In the genomic region with DNA sequence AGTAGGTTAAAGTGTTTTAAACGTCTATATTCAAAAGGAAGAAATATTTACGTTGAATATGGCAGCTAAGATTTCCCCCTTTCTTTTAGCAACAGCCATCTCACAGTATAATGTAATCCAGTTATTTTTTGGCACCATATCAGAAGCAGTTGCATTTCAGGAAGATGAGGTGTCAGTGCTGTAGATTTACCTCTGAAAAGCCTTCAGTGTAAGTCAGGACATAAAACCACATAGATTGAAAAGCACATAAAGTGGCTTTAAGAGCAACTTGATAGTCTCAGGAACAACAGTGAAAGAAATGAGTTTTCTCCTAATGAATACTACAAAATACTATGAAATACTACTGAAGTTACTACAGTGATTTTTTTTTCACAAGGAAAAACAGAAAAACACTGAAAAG, we compare ENCODE assay signal across 1 cellular context.
TF ChIP-seq lines count a peak whose summit lies in the region.

No MANE protein-coding gene starts in this region.

TF ChIP-seq in A549, 52 proteins besides CTCF, POLR2A, EP300 and RAD21 (continued from another document):
- TF ChIP-seq, protein P1, sequence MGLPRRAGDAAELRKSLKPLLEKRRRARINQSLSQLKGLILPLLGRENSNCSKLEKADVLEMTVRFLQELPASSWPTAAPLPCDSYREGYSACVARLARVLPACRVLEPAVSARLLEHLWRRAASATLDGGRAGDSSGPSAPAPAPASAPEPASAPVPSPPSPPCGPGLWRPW (IDR thresholded peaks at IDR 0.05): no peak
- TF ChIP-seq ZC3H11A (IDR thresholded peaks at IDR 0.05) (no peak), HOXB13 (CRISPR knock-in tag; IDR thresholded peaks at IDR 0.05; ENCODE audit: low read depth) (no peak), BHLHE40 (IDR thresholded peaks at IDR 0.05; ENCODE audit: low read depth, low read length) (no peak), CBX2 (IDR thresholded peaks at IDR 0.05; ENCODE audit: borderline replicate concordance, low read depth) (no peak), ZNF302 (CRISPR knock-in tag; IDR thresholded peaks at IDR 0.05) (no peak), RFX5 (IDR thresholded peaks at IDR 0.05) (no peak), CEBPB (IDR thresholded peaks at IDR 0.05) (no peak), MAZ (IDR thresholded peaks at IDR 0.05; ENCODE audit: borderline replicate concordance, low read depth, low read length) (no peak), MYC (IDR thresholded peaks at IDR 0.05; ENCODE audit: borderline replicate concordance, low read length) (no peak), TP53 (CRISPR knock-in tag; IDR thresholded peaks at IDR 0.05) (no peak), EHF (CRISPR knock-in tag; IDR thresholded peaks at IDR 0.05) (no peak), NFE2L2 (conservative IDR thresholded peaks at IDR 0.05; ENCODE audit: low read length) (no peak), ESRRA (IDR thresholded peaks at IDR 0.05; ENCODE audit: borderline replicate concordance, low read length) (no peak), CHD4 (IDR thresholded peaks at IDR 0.05; ENCODE audit: borderline replicate concordance) (no peak), JUNB (IDR thresholded peaks at IDR 0.05) (no peak)
- TF ChIP-seq, protein P2, sequence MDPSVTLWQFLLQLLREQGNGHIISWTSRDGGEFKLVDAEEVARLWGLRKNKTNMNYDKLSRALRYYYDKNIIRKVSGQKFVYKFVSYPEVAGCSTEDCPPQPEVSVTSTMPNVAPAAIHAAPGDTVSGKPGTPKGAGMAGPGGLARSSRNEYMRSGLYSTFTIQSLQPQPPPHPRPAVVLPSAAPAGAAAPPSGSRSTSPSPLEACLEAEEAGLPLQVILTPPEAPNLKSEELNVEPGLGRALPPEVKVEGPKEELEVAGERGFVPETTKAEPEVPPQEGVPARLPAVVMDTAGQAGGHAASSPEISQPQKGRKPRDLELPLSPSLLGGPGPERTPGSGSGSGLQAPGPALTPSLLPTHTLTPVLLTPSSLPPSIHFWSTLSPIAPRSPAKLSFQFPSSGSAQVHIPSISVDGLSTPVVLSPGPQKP (IDR thresholded peaks at IDR 0.05; ENCODE audit: low read depth, low read length): no peak
